15 cellular contexts compared by ENCODE assay signal in the genomic region with DNA sequence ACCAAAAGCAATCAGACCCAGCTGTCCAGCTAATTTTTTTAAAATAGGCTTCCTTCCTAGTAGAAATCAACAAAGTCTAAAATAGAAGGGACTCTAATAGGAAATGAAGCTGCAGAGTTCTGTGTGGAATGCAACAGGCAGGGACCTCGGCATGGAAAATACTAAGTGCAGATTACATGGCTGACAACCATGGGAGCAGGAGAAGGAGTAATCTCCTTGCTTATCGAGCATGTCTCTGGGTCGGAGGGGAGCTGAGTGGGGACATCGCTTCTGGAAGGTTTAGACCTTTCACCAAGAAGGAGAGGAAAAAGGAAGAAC. TPM values are rescaled to one million over a fixed set of nuclear protein-coding genes. Genes with fewer than 3 reads are reported as not detected.
DNase-seq lines count a peak whose midpoint lies in the region; ATAC-seq and TF ChIP-seq lines count a peak whose summit lies in the region.
"Had no signal": no experiment of that assay in that cellular context is flagged by ENCODE, and none has a peak within 500 bp of the region (broad histone marks: within the 10 kb centered on the region; RNA-seq: fewer than 3 reads in every experiment).

No MANE protein-coding gene starts in this region.

- H3K9ac ChIP-seq in mesenchymal stem cell (ENCODE audit: low read length) = peak overlapping the region; percentile 36

- CTCF ChIA-PET in GM10248 (lab: Yijun Ruan, JAX) = interaction anchor here (1.2 to 1.4 kb wide), 2 partner anchors 13 to 61 kb away, joined by 3 to 5 read pairs; no protein-coding TSS in a partner anchor

- no peak overlapping the region for H3K14ac ChIP-seq in mesenchymal stem cell (ENCODE audit: low read length in 2 of 2)

- H3K9me3 ChIP-seq in mesenchymal stem cell (ENCODE audit: control insufficient read depth, low read length) (no peaks in the 10 kb centered on the region), transverse colon (no peaks in the 10 kb centered on the region)
- H3K9me3 ChIP-seq: right lobe of liver had no signal

- H3K4ac ChIP-seq in mesenchymal stem cell (ENCODE audit: low read depth in 1 of 2, low read length in 2 of 2) = no peak overlapping the region

- no peaks in the 10 kb centered on the region for H3K9me3 Mint-ChIP-seq in activated T-cell treated with anti-CD3 and anti-CD28 coated beads, Interleukin-2, amount 50 U/mL, for 4 hours

- H3K79me1 ChIP-seq in mesenchymal stem cell (replicated peaks; ENCODE audit: low read length, poor library complexity, severe bottlenecking) = no peaks in the 10 kb centered on the region

- no peak for TF ChIP-seq POLR2A in transverse colon (IDR thresholded peaks at IDR 0.05)

- H4K91ac ChIP-seq in mesenchymal stem cell (ENCODE audit: low read length) = no peak overlapping the region

- peaks cover 3% of the 10 kb centered on the region for H3K36me3 Mint-ChIP-seq in activated T-cell treated with anti-CD3 and anti-CD28 coated beads, Interleukin-2, amount 50 U/mL, for 4 hours (ENCODE audit: insufficient read depth)

- no peak overlapping the region for H3K18ac ChIP-seq in mesenchymal stem cell (ENCODE audit: low read depth in 1 of 2, low read length in 2 of 2)

- H3K4me1 Mint-ChIP-seq in activated T-cell treated with anti-CD3 and anti-CD28 coated beads, Interleukin-2, amount 50 U/mL, for 4 hours (ENCODE audit: low read depth) = peaks cover 78% of the 10 kb centered on the region

- 80% methylated on average over 4 of the region's 4 CpGs for WGBS in mesenchymal stem cell
- WGBS in transverse colon (ENCODE audit: low coverage in 1 of 2), 2 donors = 43 to 47% methylated on average over 4 of the region's 4 CpGs

- no peak overlapping the region for H3K4me2 ChIP-seq in mesenchymal stem cell (ENCODE audit: low read length, poor library complexity, severe bottlenecking)

- no peak overlapping the region for H2AK5ac ChIP-seq in mesenchymal stem cell (ENCODE audit: low read length, severe bottlenecking)

- H3K4me3 ChIP-seq in mesenchymal stem cell (ENCODE audit: insufficient read depth in 1 of 2, low read depth in 1 of 2, low read length in 2 of 2) (peak overlapping the region in 1 of 2 experiments; percentile 1), transverse colon (peak overlapping the region in 1 of 4 donors; percentile 2)
- H3K4me3 ChIP-seq: right lobe of liver had no signal

- no peak overlapping the region for H3K23ac ChIP-seq in mesenchymal stem cell (ENCODE audit: low read length in 2 of 2)

- H3K4me3 Mint-ChIP-seq in activated T-cell treated with anti-CD3 and anti-CD28 coated beads, Interleukin-2, amount 50 U/mL, for 4 hours = peak overlapping the region; percentile 83

- H2AFZ ChIP-seq in mesenchymal stem cell (ENCODE audit: low read depth, low read length) = no peak overlapping the region

- ATAC-seq in activated T-cell treated with anti-CD3 and anti-CD28 coated beads, Interleukin-2, amount 50 U/mL, for 4 hours = no peak
- ATAC-seq in HG03175 (IDR thresholded peaks at IDR 0.05; ENCODE audit: unreplicated experiment) = no peak
- ATAC-seq: Panc1 had no signal

- in situ Hi-C loops in transverse colon (cut with MboI; ENCODE audit: low pct_ligation_motif_present in 1 of 4, low pct_unique_long_range_greater_than_20kb in 1 of 4, low sequenced_read_pairs in 3 of 4) = no loop called here

- H2BK12ac ChIP-seq in mesenchymal stem cell (ENCODE audit: low read length in 2 of 2) = no peak overlapping the region

- no peak overlapping the region for H2BK15ac ChIP-seq in mesenchymal stem cell (ENCODE audit: low read depth, poor library complexity, severe bottlenecking)

- H3K27me3 ChIP-seq in mesenchymal stem cell (ENCODE audit: control insufficient read depth in 1 of 2, insufficient read depth in 1 of 2, low read length in 2 of 2) (no peaks in the 10 kb centered on the region), transverse colon (no peaks in the 10 kb centered on the region)
- H3K27me3 ChIP-seq: right lobe of liver had no signal

- no peaks in the 10 kb centered on the region for H3K27me3 Mint-ChIP-seq in activated T-cell treated with anti-CD3 and anti-CD28 coated beads, Interleukin-2, amount 50 U/mL, for 4 hours (ENCODE audit: low read depth)

- POLR2A ChIA-PET in GM10248 (lab: Yijun Ruan, JAX) = no interaction called here

- H4K8ac ChIP-seq in mesenchymal stem cell (ENCODE audit: low read length) = no peak overlapping the region

- intact Hi-C loops in transverse colon (cut with DNase I; ENCODE audit: low total_unique reads) = no loop called here

- TF ChIP-seq EP300 in transverse colon (IDR thresholded peaks at IDR 0.05; ENCODE audit: low read depth) = no peak

- H3K4me1 ChIP-seq in mesenchymal stem cell (ENCODE audit: control insufficient read depth, insufficient read depth, low read depth, low read length) = no peaks in the 10 kb centered on the region
- peaks cover 0 to 12% (median 0%) of the 10 kb centered on the region in 4 donors for H3K4me1 ChIP-seq in transverse colon
- H3K4me1 ChIP-seq: right lobe of liver had no signal

- no peak overlapping the region for H3K27ac ChIP-seq in mesenchymal stem cell (ENCODE audit: low read length, poor library complexity, severe bottlenecking)
- peak overlapping the region; percentile 4 to 49 (median 28) for H3K27ac ChIP-seq in transverse colon
- H3K27ac ChIP-seq: right lobe of liver had no signal

- DNase-seq in activated T-cell treated with anti-CD3 and anti-CD28 coated beads, Interleukin-2, amount 50 U/mL, for 4 hours = no peak
- DNase-seq in activated T-cell treated with anti-CD3 and anti-CD28 coated beads, Interleukin-2, amount 50 U/mL, for 48 hours = no peak
- peak; percentile 4 for DNase-seq in cerebellar cortex (ENCODE audit: low spot score)
- no peak for DNase-seq in mesenchymal stem cell
- DNase-seq in transverse colon = no peak
- no peak for DNase-seq in GM10248 (ENCODE audit: extremely low spot score)
- DNase-seq in activated gamma-delta T cell (lab: John Stamatoyannopoulos, UW) = no peak
- DNase-seq: central memory CD4-positive, alpha-beta T cell; GOT3; MM.1S; NCI-H226; right lobe of liver had no signal

- H3K36me3 ChIP-seq in mesenchymal stem cell (ENCODE audit: control insufficient read depth in 1 of 2, insufficient read depth in 2 of 2, low read depth in 1 of 2, low read length in 2 of 2) = no peaks in the 10 kb centered on the region
- no peaks in the 10 kb centered on the region for H3K36me3 ChIP-seq in transverse colon
- H3K36me3 ChIP-seq: right lobe of liver had no signal

- TF ChIP-seq CTCF in transverse colon (IDR thresholded peaks at IDR 0.05) = no peak
- no peak for TF ChIP-seq CTCF in GM10248 (IDR thresholded peaks at IDR 0.05; ENCODE audit: control extremely low read depth, extremely low read depth, low read depth, missing control alignments)

- H2BK5ac ChIP-seq in mesenchymal stem cell (ENCODE audit: low read depth, low read length, poor library complexity, severe bottlenecking) = no peak overlapping the region

- H2BK120ac ChIP-seq in mesenchymal stem cell (ENCODE audit: low read depth, low read length) = no peak overlapping the region

RNA-seq across cellular contexts. Expression of gene ZNF831, which starts 16.9 kb away (rescaled TPM):
- 1 to 10 TPM; 1.8 to 2.5 (median 2.2) TPM for total RNA-seq in activated T-cell treated with anti-CD3 and anti-CD28 coated beads, Interleukin-2, amount 50 U/mL, for 4 hours
- not detected for polyA plus RNA-seq in mesenchymal stem cell (2013, experiment 1 of 2)
- not detected for polyA plus RNA-seq in mesenchymal stem cell (2013, experiment 2 of 2)
- 1 to 10 TPM in 2 of 4 donors, under 1 TPM in 2; 0.20 to 3.8 (median 2.3) TPM for total RNA-seq in transverse colon
- total RNA-seq: myocyte had no signal
